In genomic region chr6:52564856-52565255, GRCh38 we compare ENCODE assay signal across 1 cellular context.
TF ChIP-seq lines count a peak whose summit lies in the region.

No MANE protein-coding gene starts in this region.

TF ChIP-seq in GM23338, 12 proteins besides CTCF, POLR2A, EP300 and RAD21 (continued from another document):
- no peak for TF ChIP-seq ZNF462 (CRISPR knock-in tag; IDR thresholded peaks at IDR 0.05)
- no peak for TF ChIP-seq EZH2phosphoT487 (IDR thresholded peaks at IDR 0.05; ENCODE audit: unreplicated experiment)
- TF ChIP-seq JUNB (IDR thresholded peaks at IDR 0.05; ENCODE audit: unreplicated experiment) = no peak
- no peak for TF ChIP-seq STAT1 (IDR thresholded peaks at IDR 0.05; ENCODE audit: unreplicated experiment)
- TF ChIP-seq REST (IDR thresholded peaks at IDR 0.05; ENCODE audit: unreplicated experiment) = no peak
- TF ChIP-seq POLR2AphosphoS5 (IDR thresholded peaks at IDR 0.05; ENCODE audit: low read depth) = no peak
- TF ChIP-seq EZH2 (IDR thresholded peaks at IDR 0.05; ENCODE audit: low read depth, unreplicated experiment) = no peak
- TF ChIP-seq CREB1 (CRISPR knock-in tag; IDR thresholded peaks at IDR 0.05; ENCODE audit: low read depth) = no peak
